ENCODE assay signal across 8 cellular contexts in the genomic region with DNA sequence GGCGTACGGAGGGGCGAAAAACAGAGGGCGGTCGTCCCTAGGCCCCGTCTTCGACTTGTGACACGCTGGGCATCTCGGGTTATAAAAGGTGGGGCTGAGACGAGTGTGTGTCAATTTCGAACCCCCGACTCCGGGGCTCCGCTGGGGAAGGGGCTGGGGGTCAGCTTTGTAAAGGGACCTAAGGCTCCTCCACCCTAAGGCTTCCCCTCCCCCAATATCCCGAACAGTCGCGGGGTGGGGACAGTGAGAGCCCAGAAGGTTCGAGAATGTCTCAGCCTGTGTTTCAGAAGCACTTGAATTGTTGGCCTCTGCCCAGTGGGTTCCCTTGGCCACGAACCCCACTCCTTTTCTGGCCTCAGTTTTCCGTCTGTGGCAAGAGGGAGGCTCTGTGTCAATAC. TPM values are rescaled to one million over a fixed set of nuclear protein-coding genes. Genes with fewer than 3 reads are reported as not detected.
DNase-seq lines count a peak whose midpoint lies in the region; ATAC-seq and TF ChIP-seq lines count a peak whose summit lies in the region.

No MANE protein-coding gene starts in this region.

- peaks cover 0 to 6% of the 10 kb centered on the region in 2 donors for H3K36me3 Mint-ChIP-seq in naive B cell

- H3K27ac ChIP-seq in VCaP, result peak overlapping the region; percentile 99

- H3K27ac Mint-ChIP-seq in naive B cell, result peak overlapping the region; percentile 57 to 92 (median 73)

- peaks cover 14 to 36% (median 27%) of the 10 kb centered on the region in 3 donors for H3K4me1 Mint-ChIP-seq in naive B cell

- peak overlapping the region; percentile 88 to 96 (median 93) for H3K4me3 Mint-ChIP-seq in naive B cell

- ATAC-seq in naive B cell (ENCODE audit: low read depth in 2 of 2) (no peak), HG02970 (IDR thresholded peaks at IDR 0.05; ENCODE audit: low FRiP score, unreplicated experiment) (no peak)

- no peak for TF ChIP-seq POLR2A in erythroblast (IDR thresholded peaks at IDR 0.05; ENCODE audit: low read length)

- peak in 2 of 3 experiments; percentile 18 to 50 for DNase-seq in NCI-H1417 (lab: John Stamatoyannopoulos, UW)
- DNase-seq in NCI-H1417 treated with DMSO at 0.1 percent for 48 hours (lab: John Stamatoyannopoulos, UW), result no peak
- DNase-seq in erythroblast (lab: John Stamatoyannopoulos, UW), result peak; percentile 13 to 23
- DNase-seq in naive B cell, result no peak
- DNase-seq in cortex of kidney (lab: John Stamatoyannopoulos, UW), result no peak
- no peak for DNase-seq in NCI-H446 (lab: John Stamatoyannopoulos, UW)

- no peak for TF ChIP-seq CTCF in VCaP (conservative IDR thresholded peaks at IDR 0.05)

- H3K27me3 Mint-ChIP-seq in naive B cell, result no peaks in the 10 kb centered on the region

- no peaks in the 10 kb centered on the region for H3K9me3 Mint-ChIP-seq in naive B cell

RNA-seq across cellular contexts. Expression of gene SELENOW, which starts 0.5 kb away (rescaled TPM):
- polyA plus RNA-seq in naive B cell (ENCODE audit: low read depth in 6 of 6), result 100 to 1,000 TPM in 3 of 6 donors, 10 to 100 TPM in 3; 68.2 to 131 (median 102) TPM

RNA-seq across cellular contexts. Expression of gene TPRX1, which starts 25.4 kb away (rescaled TPM):
- polyA plus RNA-seq in naive B cell (ENCODE audit: low read depth in 6 of 6), result not detected

RNA-seq across cellular contexts. Expression of gene NOP53, which starts 33.6 kb away (rescaled TPM):
- 100 to 1,000 TPM; 128 to 360 (median 285) TPM for polyA plus RNA-seq in naive B cell (ENCODE audit: low read depth in 6 of 6)

RNA-seq across cellular contexts. Expression of gene CRX, which starts 42.8 kb away (rescaled TPM):
- polyA plus RNA-seq in naive B cell (ENCODE audit: low read depth in 6 of 6), result not detected

Comparison
In these comparisons a context has a peak if more than half of its experiments do, and no peak if none do; other contexts are left out.
1. DNase-seq: peak in NCI-H1417 (2 of 3) and erythroblast (2 of 2); none in NCI-H1417 treated with DMSO at 0.1 percent for 48 hours (single experiment), naive B cell (single experiment), cortex of kidney (single experiment) and NCI-H446 (0 of 2).